In the genomic region with DNA sequence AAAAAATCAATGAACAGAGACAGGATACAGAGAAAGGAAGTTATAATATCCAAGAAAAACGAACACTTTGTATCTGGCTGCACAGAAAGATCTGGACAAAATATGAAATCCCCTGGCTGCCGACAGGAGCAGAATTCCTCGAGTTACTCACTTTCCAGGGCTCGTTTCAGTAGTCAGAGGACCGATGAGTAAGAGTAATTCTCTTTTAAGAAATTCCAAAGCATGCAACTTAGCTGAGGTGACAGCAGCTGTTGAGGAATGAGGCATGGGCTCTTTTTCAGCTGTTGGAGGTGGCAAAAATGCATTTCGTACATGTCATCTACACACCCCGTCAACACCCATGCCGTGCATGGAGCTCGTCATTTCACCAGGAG, we compare ENCODE assay signal across 10 cellular contexts.
A peak's percentile ranks its signal among the peaks of the same experiment; 100 is the strongest.
DNase-seq lines count a peak whose midpoint lies in the region; ATAC-seq and TF ChIP-seq lines count a peak whose summit lies in the region.
"Had no signal": no experiment of that assay in that cellular context is flagged by ENCODE, and none has a peak within 500 bp of the region (broad histone marks: within the 10 kb centered on the region; RNA-seq: fewer than 3 reads in every experiment).

No MANE protein-coding gene starts in this region.

- BruUV-seq in IMR-90 (replicated peaks; lab: Mats Ljungman, UMichigan), result no TSS peak

- H2BK20ac ChIP-seq in IMR-90 (ENCODE audit: low read depth, low read length), result peak overlapping the region; percentile 20; the same call in 1 of the 2 replicates

- H3K27me3 ChIP-seq in IMR-90 (ENCODE audit: control insufficient read depth, insufficient read depth, low read length), result no peaks in the 10 kb centered on the region; the same call in 1 of the 2 replicates
- no peaks in the 10 kb centered on the region for H3K27me3 ChIP-seq in endodermal cell (ENCODE audit: control insufficient read depth, insufficient read depth, low read length, poor library complexity, severe bottlenecking)
- no peaks in the 10 kb centered on the region for H3K27me3 ChIP-seq in mesendoderm (ENCODE audit: insufficient read depth, low read length, poor library complexity)
- H3K27me3 ChIP-seq in testis, result no peaks in the 10 kb centered on the region

- CTCF ChIA-PET in IMR-90 (lab: Yijun Ruan, JAX), result interaction anchor here (1.4 kb wide), 1 partner anchor 9 kb away, joined by 3 read pairs; no protein-coding TSS in a partner anchor

- peak overlapping the region; percentile 58 for H2AK9ac ChIP-seq in IMR-90 (replicated peaks; ENCODE audit: low read depth, low read length, poor library complexity)

- ATAC-seq in IMR-90 (ENCODE audit: low read depth), result peak; percentile 86
- no peak for ATAC-seq in natural killer cell treated with Interleukin-12 subunit alpha and Interleukin-12 subunit beta and Interleukin-15 and Interleukin-18, amount 100 ng/mL, for 72 hours
- ATAC-seq: PC-3 had no signal

- H3K27ac ChIP-seq in IMR-90 (ENCODE audit: insufficient read depth, low read length) (peak overlapping the region; percentile 61; the same call in 1 of the 2 replicates), endodermal cell (ENCODE audit: low read depth, low read length) (peak overlapping the region; percentile 95), mesendoderm (ENCODE audit: low read depth, low read length) (no peak overlapping the region), testis (no peak overlapping the region)

- peak; percentile 39 for TF ChIP-seq RAD21 in IMR-90 (IDR thresholded peaks at IDR 0.05; ENCODE audit: low read length)

- H2BK5ac ChIP-seq in IMR-90 (ENCODE audit: low read depth, low read length, poor library complexity, severe bottlenecking) (peak overlapping the region; percentile 22), mesendoderm (ENCODE audit: low read length) (no peak overlapping the region)

- H3K4me1 ChIP-seq in IMR-90 (ENCODE audit: control insufficient read depth, insufficient read depth, low read length) (no peaks in the 10 kb centered on the region), endodermal cell (ENCODE audit: control insufficient read depth, insufficient read depth, low read length) (no peaks in the 10 kb centered on the region), mesendoderm (ENCODE audit: control insufficient read depth, low read depth, low read length) (no peaks in the 10 kb centered on the region), testis (no peaks in the 10 kb centered on the region)

- no peak overlapping the region for H4K5ac ChIP-seq in IMR-90 (ENCODE audit: low read depth, low read length)
- no peak overlapping the region for H4K5ac ChIP-seq in mesendoderm (ENCODE audit: low read length)

- H3K36me3 ChIP-seq in IMR-90 (ENCODE audit: control insufficient read depth, insufficient read depth, low read length) (no peaks in the 10 kb centered on the region), endodermal cell (ENCODE audit: control insufficient read depth, insufficient read depth, low read length) (no peaks in the 10 kb centered on the region), mesendoderm (ENCODE audit: control insufficient read depth, insufficient read depth, low read length) (no peaks in the 10 kb centered on the region), testis (ENCODE audit: low read depth, missing control alignments) (no peaks in the 10 kb centered on the region)

- no peaks in the 10 kb centered on the region for H3K79me2 ChIP-seq in mesendoderm (ENCODE audit: control insufficient read depth, insufficient read depth, low read length)

- no peak overlapping the region for H4K91ac ChIP-seq in IMR-90 (ENCODE audit: insufficient read depth, low read depth, low read length)

- H4K8ac ChIP-seq in IMR-90 (ENCODE audit: low read depth in 2 of 2, low read length in 2 of 2) (no peak overlapping the region), mesendoderm (ENCODE audit: low read depth, low read length) (no peak overlapping the region)

- 0 out of 2 replicates have a peak overlapping the region, but pooled peaks have one; percentile 80 for H3K4ac ChIP-seq in IMR-90 (ENCODE audit: low read depth, low read length)
- H3K4ac ChIP-seq in mesendoderm (ENCODE audit: low read depth, low read length), result no peak overlapping the region

- no peaks in the 10 kb centered on the region for H3K79me1 ChIP-seq in IMR-90 (ENCODE audit: low read depth in 1 of 2, low read length in 2 of 2)
- no peaks in the 10 kb centered on the region for H3K79me1 ChIP-seq in mesendoderm (ENCODE audit: low read length)

- H3K23ac ChIP-seq in IMR-90 (ENCODE audit: low read depth, low read length) (no peak overlapping the region; the same call in 1 of the 2 replicates), mesendoderm (ENCODE audit: low read length) (no peak overlapping the region)

- no peak overlapping the region for H3K14ac ChIP-seq in IMR-90 (replicated peaks; ENCODE audit: low read depth, low read length)

- H3K27me3 Mint-ChIP-seq in endodermal cell (ENCODE audit: insufficient read depth), result peaks cover 36% of the 10 kb centered on the region
- H3K27me3 Mint-ChIP-seq in natural killer cell treated with Interleukin-12 subunit alpha and Interleukin-12 subunit beta and Interleukin-15 and Interleukin-18, amount 100 ng/mL, for 72 hours, result peaks cover 0 to 10% of the 10 kb centered on the region in 2 donors

- H3K9ac ChIP-seq in IMR-90 (ENCODE audit: low read depth, low read length) (peak overlapping the region; percentile 48; the same call in 1 of the 2 replicates), endodermal cell (ENCODE audit: extremely low read depth, low read length, poor library complexity, severe bottlenecking) (no peak overlapping the region), mesendoderm (ENCODE audit: low read length) (no peak overlapping the region)

- intact Hi-C loops in IMR-90 (cut with micrococcal nuclease) (loop anchor here (2.0 kb wide), 2 partner anchors 155 to 427 kb away; a partner anchor contains a TSS), testis (cut with DNase I; ENCODE audit: low total_unique reads) (no loop called here)

- dilution Hi-C loops in IMR-90 (cut with HindIII; ENCODE audit: low sequenced_read_pairs, unreplicated experiment), result no loop called here

- H3K18ac ChIP-seq in IMR-90 (ENCODE audit: low read depth, low read length) (no peak overlapping the region), mesendoderm (ENCODE audit: low read length) (no peak overlapping the region)

- in situ Hi-C loops in IMR-90 (cut with MboI; ENCODE audit: low sequenced_read_pairs), result no loop called here

- H3K36me3 Mint-ChIP-seq in endodermal cell (ENCODE audit: low read depth), result no peaks in the 10 kb centered on the region
- no peaks in the 10 kb centered on the region for H3K36me3 Mint-ChIP-seq in natural killer cell treated with Interleukin-12 subunit alpha and Interleukin-12 subunit beta and Interleukin-15 and Interleukin-18, amount 100 ng/mL, for 72 hours

- POLR2A ChIA-PET in IMR-90 (lab: Charles Lee; ENCODE audit: unreplicated experiment), result interaction anchor here (0.6 kb wide), 1 partner anchor 599 kb away, joined by 4 read pairs; no protein-coding TSS in a partner anchor

- H2BK120ac ChIP-seq in IMR-90 (ENCODE audit: low read depth, low read length) (peak overlapping the region; percentile 81; the same call in 1 of the 2 replicates), mesendoderm (ENCODE audit: low read depth, low read length) (no peak overlapping the region)

- 0% methylated on average over 1 of the region's 9 CpGs; no CpG with 5 or more reads in 1 of the 2 experiments for WGBS in IMR-90 (ENCODE audit: extremely low coverage in 2 of 2, insufficient read length in 1 of 2), 2 experiments
- 54 to 75% methylated on average over 4 to 9 of the region's 9 CpGs for whole genome bisulfite sequencing in endodermal cell (ENCODE audit: insufficient coverage in 1 of 2, insufficient read length in 1 of 2), 2 experiments
- WGBS in mesendoderm (ENCODE audit: extremely low coverage, insufficient coverage, low lambda C conversion rate), result no CpG with 5 or more reads among the region's 9 CpGs
- WGBS in testis, 2 donors, result 7 to 20% methylated on average over 9 of the region's 9 CpGs

- H3K56ac ChIP-seq in IMR-90 (ENCODE audit: extremely low read depth, insufficient read depth, low read length) (no peak overlapping the region), mesendoderm (ENCODE audit: low read length) (peak overlapping the region; percentile 72)

- no peak overlapping the region for H2BK15ac ChIP-seq in IMR-90 (ENCODE audit: low read depth, low read length)
- H2BK15ac ChIP-seq in mesendoderm (replicated peaks; ENCODE audit: low read depth), result no peak overlapping the region

- H3K27ac Mint-ChIP-seq in endodermal cell, result peak overlapping the region; percentile 91
- H3K27ac Mint-ChIP-seq in natural killer cell treated with Interleukin-12 subunit alpha and Interleukin-12 subunit beta and Interleukin-15 and Interleukin-18, amount 100 ng/mL, for 72 hours, result no peak overlapping the region

- H3K4me3 Mint-ChIP-seq in endodermal cell, result peak overlapping the region; percentile 53
- H3K4me3 Mint-ChIP-seq in natural killer cell treated with Interleukin-12 subunit alpha and Interleukin-12 subunit beta and Interleukin-15 and Interleukin-18, amount 100 ng/mL, for 72 hours, result no peak overlapping the region

- H3K4me1 Mint-ChIP-seq in endodermal cell, result peaks cover 19% of the 10 kb centered on the region
- H3K4me1 Mint-ChIP-seq in natural killer cell treated with Interleukin-12 subunit alpha and Interleukin-12 subunit beta and Interleukin-15 and Interleukin-18, amount 100 ng/mL, for 72 hours (ENCODE audit: low read depth in 2 of 2), result no peaks in the 10 kb centered on the region

- H2AK5ac ChIP-seq in IMR-90 (ENCODE audit: low read depth, low read length), result no peak overlapping the region
- H2AK5ac ChIP-seq in mesendoderm (ENCODE audit: low read length), result no peak overlapping the region

- H2AFZ ChIP-seq in IMR-90 (replicated peaks; ENCODE audit: low read length, poor library complexity), result peak overlapping the region; percentile 86

- TF ChIP-seq POLR2A in IMR-90 (IDR thresholded peaks at IDR 0.05; ENCODE audit: low read depth, low read length) (no peak), testis (IDR thresholded peaks at IDR 0.05) (no peak)

- TF ChIP-seq CTCF in IMR-90 (conservative IDR thresholded peaks at IDR 0.05; ENCODE audit: low read depth, low read length), result peak; percentile 35
- TF ChIP-seq CTCF in endodermal cell (conservative IDR thresholded peaks at IDR 0.05), result no peak
- peak in 2 of 3 experiments; percentile 2 to 14 for TF ChIP-seq CTCF in testis (IDR thresholded peaks at IDR 0.05)

- H3K9me3 ChIP-seq in IMR-90 (ENCODE audit: control insufficient read depth, insufficient read depth, low read length), result no peaks in the 10 kb centered on the region
- H3K9me3 ChIP-seq in endodermal cell (ENCODE audit: control insufficient read depth, low read length), result no peaks in the 10 kb centered on the region
- H3K9me3 ChIP-seq in testis, result no peaks in the 10 kb centered on the region

- no peaks in the 10 kb centered on the region for H3K9me3 Mint-ChIP-seq in endodermal cell
- H3K9me3 Mint-ChIP-seq in natural killer cell treated with Interleukin-12 subunit alpha and Interleukin-12 subunit beta and Interleukin-15 and Interleukin-18, amount 100 ng/mL, for 72 hours, result peaks cover 3% of the 10 kb centered on the region

- H4K20me1 ChIP-seq in IMR-90 (ENCODE audit: insufficient read depth, low read length), result no peaks in the 10 kb centered on the region

- H3K9me1 ChIP-seq in IMR-90 (ENCODE audit: insufficient read depth, low read length), result no peaks in the 10 kb centered on the region

- H3K4me3 ChIP-seq in IMR-90 (ENCODE audit: insufficient read depth, low read depth, low read length) (peak overlapping the region; percentile 32), endodermal cell (ENCODE audit: low read length) (no peak overlapping the region), mesendoderm (ENCODE audit: low read length) (no peak overlapping the region), testis (peak overlapping the region in 1 of 2 donors; percentile 15)

- peak; percentile 80 for DNase-seq in IMR-90
- DNase-seq in endodermal cell, result no peak
- peak; percentile 29 for DNase-seq in mesendoderm
- DNase-seq in testis, result peak; percentile 33
- DNase-seq in DMS153 (lab: John Stamatoyannopoulos, UW), result no peak
- DNase-seq in natural killer cell treated with Interleukin-12 subunit alpha and Interleukin-12 subunit beta and Interleukin-15 and Interleukin-18, amount 100 ng/mL, for 72 hours (ENCODE audit: low spot score), result no peak
- DNase-seq in T1000 (lab: John Stamatoyannopoulos, UW), result no peak
- DNase-seq in epidermal melanocyte (ENCODE audit: insufficient read length, low spot score), result no peak
- DNase-seq: MV-4-11, PC-3 had no signal

- H3K4me2 ChIP-seq in IMR-90 (ENCODE audit: low read depth, low read length) (peak overlapping the region; percentile 90), mesendoderm (ENCODE audit: low read length) (no peak overlapping the region)

Comparison
In these comparisons a context has a peak if more than half of its experiments do, and no peak if none do; other contexts are left out.
1. DNase-seq: peak in IMR-90 (single experiment), mesendoderm (single experiment) and testis (single experiment); none in endodermal cell (single experiment), DMS153 (single experiment), natural killer cell treated with Interleukin-12 subunit alpha and Interleukin-12 subunit beta and Interleukin-15 and Interleukin-18, amount 100 ng/mL, for 72 hours (single experiment), T1000 (single experiment) and epidermal melanocyte (single experiment).
2. H3K27ac ChIP-seq: peak in IMR-90 (single experiment) and endodermal cell (single experiment); none in mesendoderm (single experiment) and testis (0 of 2).